23 cellular contexts compared by ENCODE assay signal in genomic region chr7:114312649-114313048, GRCh38.
"Had no signal": no experiment of that assay in that cellular context is flagged by ENCODE, and none has a peak within 500 bp of the region (broad histone marks: within the 10 kb centered on the region; RNA-seq: fewer than 3 reads in every experiment).

No MANE protein-coding gene starts in this region.

- H3K27ac Mint-ChIP-seq: activated naive CD8-positive, alpha-beta T cell; activated T-cell treated with anti-CD3 and anti-CD28 coated beads, Interleukin-2, amount 50 U/mL, for 24 hours; activated T-helper 17 cell treated with anti-CD3 and anti-CD28 coated beads, Interleukin-2, amount 50 U/mL, for 72 hours; effector memory CD8-positive, alpha-beta T cell; natural killer cell; progenitor cell of endocrine pancreas; WTC11 had no signal

- H3K9me3 Mint-ChIP-seq: activated T-cell treated with anti-CD3 and anti-CD28 coated beads, Interleukin-2, amount 50 U/mL, for 24 hours; activated T-helper 17 cell treated with anti-CD3 and anti-CD28 coated beads, Interleukin-2, amount 50 U/mL, for 72 hours had no signal

- H3K36me3 Mint-ChIP-seq: activated naive CD8-positive, alpha-beta T cell; natural killer cell; WTC11 had no signal

- DNase-seq: activated T-cell treated with anti-CD3 and anti-CD28 coated beads, Interleukin-2, amount 50 U/mL, for 24 hours; adrenal gland; colonic mucosa; dorsolateral prefrontal cortex; effector memory CD8-positive, alpha-beta T cell; esophagus squamous epithelium; head of caudate nucleus; kidney; left ventricle myocardium inferior; midbrain; natural killer cell; spleen; stimulated activated CD4-positive, alpha-beta T cell treated with anti-CD3 and anti-CD28 coated beads, Interleukin-4, amount 100 ng/mL, for 4 hours; stimulated activated naive CD8-positive, alpha-beta T cell treated with anti-CD3 and anti-CD28 coated beads, Interleukin-15, Interleukin-2, amounts not matched to agents 100 U/mL and 50 U/mL, for 24 hours; T1000 had no signal

- H3K9me3 ChIP-seq: adrenal gland, ascending aorta, colonic mucosa, esophagus squamous epithelium, gastroesophageal sphincter, left ventricle myocardium inferior, right atrium auricular region, spleen, upper lobe of left lung had no signal

- H3K27me3 Mint-ChIP-seq: activated naive CD8-positive, alpha-beta T cell; activated T-cell treated with anti-CD3 and anti-CD28 coated beads, Interleukin-2, amount 50 U/mL, for 24 hours; effector memory CD8-positive, alpha-beta T cell; progenitor cell of endocrine pancreas had no signal

- H3K4me1 ChIP-seq: adrenal gland, ascending aorta, colonic mucosa, esophagus squamous epithelium, left ventricle myocardium inferior, right atrium auricular region, spleen had no signal

- H3K36me3 ChIP-seq: adrenal gland, ascending aorta, colonic mucosa, esophagus squamous epithelium, gastroesophageal sphincter, left ventricle myocardium inferior, right atrium auricular region, spleen, upper lobe of left lung had no signal

- H3K4me1 Mint-ChIP-seq: natural killer cell had no signal

- ATAC-seq: activated T-helper 17 cell treated with anti-CD3 and anti-CD28 coated beads, Interleukin-2, amount 50 U/mL, for 72 hours; effector memory CD8-positive, alpha-beta T cell; gastroesophageal sphincter; natural killer cell; stimulated activated naive CD8-positive, alpha-beta T cell treated with anti-CD3 and anti-CD28 coated beads, Interleukin-15, Interleukin-2, amounts not matched to agents 100 U/mL and 50 U/mL, for 24 hours; WTC11 had no signal

- H3K27ac ChIP-seq: adrenal gland, ascending aorta, colonic mucosa, dorsolateral prefrontal cortex, esophagus squamous epithelium, gastroesophageal sphincter, left ventricle myocardium inferior, right atrium auricular region, spleen, upper lobe of left lung had no signal

- H3K4me3 ChIP-seq: adrenal gland, ascending aorta, colonic mucosa, dorsolateral prefrontal cortex, esophagus squamous epithelium, gastroesophageal sphincter, left ventricle myocardium inferior, right atrium auricular region, spleen, upper lobe of left lung had no signal

- H3K4me3 Mint-ChIP-seq: activated naive CD8-positive, alpha-beta T cell; activated T-cell treated with anti-CD3 and anti-CD28 coated beads, Interleukin-2, amount 50 U/mL, for 24 hours; activated T-helper 17 cell treated with anti-CD3 and anti-CD28 coated beads, Interleukin-2, amount 50 U/mL, for 72 hours; effector memory CD8-positive, alpha-beta T cell; natural killer cell; WTC11 had no signal

- H3K27me3 ChIP-seq: adrenal gland, ascending aorta, colonic mucosa, esophagus squamous epithelium, gastroesophageal sphincter, right atrium auricular region, spleen, upper lobe of left lung had no signal
